ENCODE assay signal across 10 cellular contexts in genomic region chr7:30136743-30137485, GRCh38. TPM values are rescaled to one million over a fixed set of nuclear protein-coding genes. Genes with fewer than 3 reads are reported as not detected.
A peak's percentile ranks its signal among the peaks of the same experiment; 100 is the strongest.
DNase-seq lines count a peak whose midpoint lies in the region; ATAC-seq, FAIRE-seq and TF ChIP-seq lines count a peak whose summit lies in the region.
"Had no signal": no experiment of that assay in that cellular context is flagged by ENCODE, and none has a peak within 500 bp of the region (broad histone marks: within the 10 kb centered on the region; RNA-seq: fewer than 3 reads in every experiment).

No MANE protein-coding gene starts in this region.

- FAIRE-seq in H1 (lab: Jason Lieb, UNC): no peak

- no peak overlapping the region for H4K5ac ChIP-seq in H1 (ENCODE audit: insufficient read length, low read depth, low read length)

- no peaks in the 10 kb centered on the region for H3K9me3 ChIP-seq in HUES64 (ENCODE audit: insufficient read depth, low read depth, low read length)
- H3K9me3 ChIP-seq in H1 (ENCODE audit: insufficient read depth in 2 of 2, low read depth in 1 of 2, low read length in 1 of 2): no peaks in the 10 kb centered on the region

- no peak overlapping the region for H3K56ac ChIP-seq in H1 (replicated peaks; ENCODE audit: insufficient read length, low read depth, low read length)

- H3K79me1 ChIP-seq in H1 (ENCODE audit: low read depth, low read length): no peaks in the 10 kb centered on the region

- CTCF ChIA-PET in AG04449 (lab: Yijun Ruan, JAX): interaction anchor here (1.2 to 1.4 kb wide), 2 partner anchors 12 to 14 kb away, joined by 3 to 5 read pairs; no protein-coding TSS in a partner anchor
- CTCF ChIA-PET in H1 (lab: Charles Lee; ENCODE audit: partially characterized antibody): interaction anchor here (1.2 kb wide), 2 partner anchors 18 to 62 kb away, joined by 3 to 4 read pairs; no protein-coding TSS in a partner anchor

- H2BK20ac ChIP-seq in H1 (ENCODE audit: low read length): no peak overlapping the region

- WGBS in HUES64: 81% methylated on average over 6 of the region's 7 CpGs
- WGBS in H1 (ENCODE audit: extremely low coverage in 1 of 2, insufficient coverage in 1 of 2, insufficient read length in 1 of 2, insufficient replicate concordance in 2 of 2, low coverage in 1 of 2, low lambda C conversion rate in 2 of 2, missing lambda C conversion rate in 1 of 2), 2 experiments: 83% methylated on average over 7 of the region's 7 CpGs; no CpG with 5 or more reads in 1 of the 2 experiments

- H3K79me2 ChIP-seq in H1 (ENCODE audit: control insufficient read depth in 1 of 2, insufficient read depth in 2 of 2, low read length in 2 of 2): no peaks in the 10 kb centered on the region; a peak in 1 of 4 replicates

- H3K27ac ChIP-seq in HUES64 (ENCODE audit: low read depth, low read length) (no peak overlapping the region), H1 (ENCODE audit: low read depth, low read length) (no peak overlapping the region)

- H3K23me2 ChIP-seq in H1 (ENCODE audit: low read depth, low read length): peaks cover 11% of the 10 kb centered on the region

- no peak for TF ChIP-seq POLR2A in H1 (IDR thresholded peaks at IDR 0.05; ENCODE audit: control extremely low read depth in 1 of 2, low read depth in 2 of 2, low read length in 2 of 2)

- no peak overlapping the region for H2AFZ ChIP-seq in H1 (ENCODE audit: low read length)

- H2BK120ac ChIP-seq in H1 (replicated peaks; ENCODE audit: low read depth, low read length): no peak overlapping the region

- H3K4ac ChIP-seq in H1 (replicated peaks; ENCODE audit: insufficient read length, low read depth, low read length): no peak overlapping the region

- no peak overlapping the region for H3K14ac ChIP-seq in H1 (ENCODE audit: insufficient read length)

- H3K9me3 Mint-ChIP-seq in nephron: no peaks in the 10 kb centered on the region

- DNase-seq in AG04449 (ENCODE audit: low read depth, low spot score) (no peak), H1 (ENCODE audit: low read depth in 1 of 2, low spot score in 2 of 2) (peak in 1 of 2 experiments; percentile 17), cortex of kidney (lab: John Stamatoyannopoulos, UW) (no peak)
- DNase-seq: activated CD8-positive, alpha-beta memory T cell treated with anti-CD3 and anti-CD28 coated beads, Interleukin-2, amount 50 U/mL, for 4 hours; OCI-M1 had no signal

- peaks cover 0 to 5% of the 10 kb centered on the region in 2 experiments for H4K20me1 ChIP-seq in H1 (replicated peaks in 1 of 2; ENCODE audit: control insufficient read depth in 1 of 2, insufficient read depth in 2 of 2, low read length in 2 of 2)

- POLR2A ChIA-PET in AG04449 (lab: Yijun Ruan, JAX) (no interaction called here), H1 (lab: Charles Lee; ENCODE audit: partially characterized antibody) (no interaction called here)

- H4K8ac ChIP-seq in H1 (ENCODE audit: extremely low read depth, insufficient read depth, low read length): no peak overlapping the region

- H3K36me3 ChIP-seq in HUES64 (ENCODE audit: insufficient read depth, low read length): no peaks in the 10 kb centered on the region
- H3K36me3 ChIP-seq in H1 (ENCODE audit: control insufficient read depth in 2 of 4, insufficient read depth in 4 of 4, low read length in 3 of 4): no peaks in the 10 kb centered on the region

- H2BK5ac ChIP-seq in H1 (ENCODE audit: low read depth, low read length): no peak overlapping the region

- TF ChIP-seq RAD21 in H1 (IDR thresholded peaks at IDR 0.05 in 1 of 2, conservative IDR thresholded peaks at IDR 0.05 in 1 of 2; ENCODE audit: low read depth in 2 of 2, low read length in 2 of 2): no peak

- no peak overlapping the region for H3K18ac ChIP-seq in H1 (ENCODE audit: extremely low read depth, low read length)

- H3K27me3 ChIP-seq in HUES64 (ENCODE audit: insufficient read depth, low read length) (peaks cover 38% of the 10 kb centered on the region), H1 (replicated peaks in 1 of 4; ENCODE audit: control insufficient read depth in 3 of 4, extremely low read depth in 1 of 4, insufficient read depth in 3 of 4, low read length in 3 of 4) (peaks cover 3 to 19% (median 16%) of the 10 kb centered on the region in 4 experiments)

- H3K9ac ChIP-seq in HUES64 (ENCODE audit: low read depth, low read length) (no peak overlapping the region), H1 (replicated peaks in 1 of 4; ENCODE audit: extremely low read depth in 1 of 4, low read depth in 3 of 4, low read length in 3 of 4) (peak overlapping the region in 1 of 4 experiments; percentile 60; a peak in 1 of 7 replicates)

- H2BK12ac ChIP-seq in H1 (ENCODE audit: low read depth, low read length): no peak overlapping the region

- no peak overlapping the region for H3K27ac Mint-ChIP-seq in nephron

- peak overlapping the region; percentile 87 to 99 (median 99) for H3K4me3 Mint-ChIP-seq in nephron

- no peak overlapping the region for H2BK15ac ChIP-seq in H1 (ENCODE audit: low read length)

- H3K27me3 Mint-ChIP-seq in nephron (ENCODE audit: low read depth): peaks cover 3% of the 10 kb centered on the region

- ATAC-seq in GM19455 (IDR thresholded peaks at IDR 0.05; ENCODE audit: unreplicated experiment) (no peak), GM18520 (IDR thresholded peaks at IDR 0.05; ENCODE audit: unreplicated experiment) (no peak), GM18909 (IDR thresholded peaks at IDR 0.05; ENCODE audit: poor library complexity, unreplicated experiment) (no peak)

- peak overlapping the region; percentile 77 to 93 for H3K4me2 ChIP-seq in H1 (ENCODE audit: insufficient read depth in 1 of 2, low read depth in 2 of 2, low read length in 2 of 2)

- no peak overlapping the region for H4K91ac ChIP-seq in H1 (replicated peaks; ENCODE audit: insufficient read length, low read length)

- no peaks in the 10 kb centered on the region for H3K36me3 Mint-ChIP-seq in nephron (ENCODE audit: low read depth)

- H2AK5ac ChIP-seq in H1 (ENCODE audit: low read depth, low read length): no peak overlapping the region; the same call in 1 of the 2 replicates

- no peak overlapping the region for H3K23ac ChIP-seq in H1 (ENCODE audit: insufficient read length)

- no peak for TF ChIP-seq EP300 in H1 (IDR thresholded peaks at IDR 0.05; ENCODE audit: borderline replicate concordance in 1 of 2, low read depth in 2 of 2, low read length in 2 of 2)

- H3K4me3 ChIP-seq in AG04449 (ENCODE audit: low read depth, low read length) (peak overlapping the region; percentile 83), HUES64 (ENCODE audit: low read length) (peak overlapping the region; percentile 84), H1 (ENCODE audit: extremely low read depth in 1 of 4, insufficient read depth in 2 of 4, low read depth in 3 of 4, low read length in 4 of 4) (peak overlapping the region; percentile 51 to 86 (median 70))

- peaks cover 21% of the 10 kb centered on the region for H3K4me1 Mint-ChIP-seq in nephron

- H3K4me1 ChIP-seq in HUES64 (ENCODE audit: insufficient read depth, low read length) (0 out of 2 replicates have a peak, but pooled peaks cover 6% of the 10 kb centered on the region), H1 (replicated peaks in 1 of 4; ENCODE audit: control insufficient read depth in 3 of 4, insufficient read depth in 4 of 4, low read length in 3 of 4) (peaks cover 0 to 4% (median 3%) of the 10 kb centered on the region in 4 experiments; a peak in 3 of 7 replicates)

- TF ChIP-seq CTCF in AG04449 (IDR thresholded peaks at IDR 0.05; ENCODE audit: insufficient read depth, low read length, missing control alignments) (no peak), H1 (IDR thresholded peaks at IDR 0.05; ENCODE audit: control extremely low read depth in 1 of 3, insufficient read depth in 1 of 3, low read depth in 1 of 3, low read length in 3 of 3) (no peak), nephron (IDR thresholded peaks at IDR 0.05; ENCODE audit: unreplicated experiment in 3 of 3) (no peak)

TF ChIP-seq in H1, 55 proteins besides CTCF, POLR2A, EP300 and RAD21:
- TF ChIP-seq FOSL1 (IDR thresholded peaks at IDR 0.05; ENCODE audit: insufficient read depth, low read depth, low read length): no peak
- TF ChIP-seq KDM1A (IDR thresholded peaks at IDR 0.05; ENCODE audit: borderline replicate concordance, low read length): peak; percentile 66
TF ChIP-seq in H1: peak in this region for 1.

RNA-seq across cellular contexts. Expression of gene MTURN, which starts 2.1 kb away (rescaled TPM):
- polyA plus RNA-seq in HUES64 (2013, experiment 1 of 2): 2.2 TPM
- polyA plus RNA-seq in HUES64 (2013, experiment 2 of 2): 2.3 TPM
- 5.3 and 5.8 TPM in 2 replicates for total RNA-seq in H1 (2021; fragmentation: NEBNext Ultra II Directional; extraction: Animal tissue kit (Norgen Biotek cat#: 25700))
- 2.2 and 2.6 TPM in 2 replicates for polyA plus RNA-seq in H1 (2011; rRNA removed)
- 4.2 TPM for polyA plus RNA-seq in H1 (2011; cell fraction: cytosol; rRNA removed)
- polyA plus RNA-seq in H1 (2011; cell fraction: nucleus; rRNA removed): 6.0 TPM
- polyA plus RNA-seq in H1 (2012, experiment 1 of 2): 4.3 to 5.8 TPM (median 4.6 TPM) in 4 replicates
- polyA plus RNA-seq in H1 (2012, experiment 2 of 2): 0.85 TPM
- 3.1 TPM for polyA plus RNA-seq in H1 (2013, experiment 1 of 2)
- 2.7 TPM for polyA plus RNA-seq in H1 (2013, experiment 2 of 2)
- 5.8 and 5.9 TPM in 2 replicates for polyA minus RNA-seq in H1 (2011; rRNA and poly(A)+ RNA removed)
- polyA minus RNA-seq in H1 (2011; cell fraction: cytosol; rRNA and poly(A)+ RNA removed): 3.5 TPM
- 6.3 TPM for polyA minus RNA-seq in H1 (2011; cell fraction: nucleus; rRNA and poly(A)+ RNA removed)
